Comparison of ENCODE assay signal across 9 cellular contexts in genomic region chrX:40145001-40145631, GRCh38. TPM values are rescaled to one million over a fixed set of nuclear protein-coding genes. Genes with fewer than 3 reads are reported as not detected.
DNase-seq lines count a peak whose midpoint lies in the region; ATAC-seq, FAIRE-seq and TF ChIP-seq lines count a peak whose summit lies in the region.
"Had no signal": no experiment of that assay in that cellular context is flagged by ENCODE, and none has a peak within 500 bp of the region (broad histone marks: within the 10 kb centered on the region; RNA-seq: fewer than 3 reads in every experiment).

No MANE protein-coding gene starts in this region.

- no peak overlapping the region for H3K9ac ChIP-seq in SK-N-MC (ENCODE audit: insufficient read length)

- WGBS in hepatocyte (ENCODE audit: low lambda C conversion rate, missing lambda C conversion rate): 24% methylated on average over 27 of the region's 39 CpGs

- in situ Hi-C loops in gastrocnemius medialis (cut with MboI; ENCODE audit: low sequenced_read_pairs in 4 of 4): loop anchor here in 1 of 4 donors (10.0 kb wide), 1 partner anchor 50 kb away; the partner anchor contains the start of gene BCOR

- H4K20me1 ChIP-seq in hepatocyte (ENCODE audit: insufficient read depth, poor library complexity, severe bottlenecking): no peaks in the 10 kb centered on the region

- H3K27ac ChIP-seq in SK-N-MC (no peak overlapping the region; the same call in 1 of the 2 replicates), hepatocyte (no peak overlapping the region), gastrocnemius medialis (peak overlapping the region in 1 of 4 donors; percentile 19)
- H3K27ac ChIP-seq: SJSA1 had no signal

- H3K9me3 ChIP-seq in SK-N-MC (ENCODE audit: low read depth, low read length) (no peaks in the 10 kb centered on the region), hepatocyte (ENCODE audit: low read depth) (no peaks in the 10 kb centered on the region), gastrocnemius medialis (no peaks in the 10 kb centered on the region)
- H3K9me3 ChIP-seq: SJSA1 had no signal

- FAIRE-seq in H54 (lab: Jason Lieb, UNC): no peak

- DNase-seq in GM20000 (ENCODE audit: low spot score) (peak; percentile 23), SK-N-MC (ENCODE audit: low read depth, low spot score) (no peak), hepatocyte (ENCODE audit: low spot score) (no peak), gastrocnemius medialis (no peak), H54 (ENCODE audit: insufficient read length, low spot score) (no peak), NCI-H2029 treated with DMSO at 0.1 percent for 48 hours (lab: John Stamatoyannopoulos, UW) (no peak)
- DNase-seq in activated CD8-positive, alpha-beta memory T cell treated with anti-CD3 and anti-CD28 coated beads, Interleukin-2, amount 50 U/mL, for 4 hours: no peak
- DNase-seq in activated effector memory CD4-positive, alpha-beta T cell treated with anti-CD3 and anti-CD28 coated beads, Interleukin-2, amount 50 U/mL, for 16 hours: no peak

- H2AFZ ChIP-seq in hepatocyte: peak overlapping the region; percentile 22

- H3K9me2 ChIP-seq in hepatocyte (replicated peaks; ENCODE audit: insufficient read depth): no peaks in the 10 kb centered on the region

- peak overlapping the region; percentile 99 for H3K4me2 ChIP-seq in hepatocyte

- H3K4me1 ChIP-seq in hepatocyte (ENCODE audit: insufficient read depth) (peaks cover 53% of the 10 kb centered on the region), gastrocnemius medialis (peaks cover 0 to 19% of the 10 kb centered on the region in 2 donors)

- H3K27me3 ChIP-seq in hepatocyte: peaks cover 63% of the 10 kb centered on the region
- peaks cover 0 to 18% (median 18%) of the 10 kb centered on the region in 3 donors for H3K27me3 ChIP-seq in gastrocnemius medialis
- H3K27me3 ChIP-seq: SJSA1 had no signal

- TF ChIP-seq POLR2A in gastrocnemius medialis (IDR thresholded peaks at IDR 0.05) (no peak), H54 (IDR thresholded peaks at IDR 0.05; ENCODE audit: low read depth, low read length) (no peak)

- H3K4me3 ChIP-seq in SK-N-MC: peak overlapping the region; percentile 67
- peak overlapping the region; percentile 26 for H3K4me3 ChIP-seq in hepatocyte
- H3K4me3 ChIP-seq in gastrocnemius medialis: peak overlapping the region; percentile 55 to 66 (median 58)
- H3K4me3 ChIP-seq: SJSA1 had no signal

- H3K79me2 ChIP-seq in hepatocyte: peaks cover 8% of the 10 kb centered on the region

- intact Hi-C loops in gastrocnemius medialis (cut with DNase I; ENCODE audit: low total_unique reads): no loop called here

- peak in 1 of 2 donors; percentile 20 for ATAC-seq in gastrocnemius medialis

- TF ChIP-seq CTCF in GM20000 (IDR thresholded peaks at IDR 0.05; ENCODE audit: extremely low read depth, missing control alignments) (no peak), hepatocyte (IDR thresholded peaks at IDR 0.05; ENCODE audit: poor library complexity) (no peak), gastrocnemius medialis (IDR thresholded peaks at IDR 0.05 in 4 of 5, conservative IDR thresholded peaks at IDR 0.05 in 1 of 5) (no peak)

- no peaks in the 10 kb centered on the region for H3K36me3 ChIP-seq in SK-N-MC (ENCODE audit: insufficient read depth, low read length)
- H3K36me3 ChIP-seq in hepatocyte (replicated peaks; ENCODE audit: insufficient read depth, low read depth): no peaks in the 10 kb centered on the region
- H3K36me3 ChIP-seq in gastrocnemius medialis: no peaks in the 10 kb centered on the region
- H3K36me3 ChIP-seq: SJSA1 had no signal

RNA-seq across cellular contexts. Expression of gene BCOR, which starts 47.4 kb away (rescaled TPM):
- total RNA-seq in hepatocyte: 22.7 and 22.9 TPM in 2 replicates
- polyA plus RNA-seq in hepatocyte: 13.6 and 15.3 TPM in 2 replicates
- 10 to 100 TPM in 3 of 4 donors, 1 to 10 TPM in 1; 6.5 to 43.8 (median 18.4) TPM for total RNA-seq in gastrocnemius medialis
